12 cellular contexts compared by ENCODE assay signal in genomic region chr3:133042778-133043177, GRCh38. TPM values are rescaled to one million over a fixed set of nuclear protein-coding genes. Genes with fewer than 3 reads are reported as not detected.
DNase-seq lines count a peak whose midpoint lies in the region; ATAC-seq and TF ChIP-seq lines count a peak whose summit lies in the region.
"Had no signal": no experiment of that assay in that cellular context is flagged by ENCODE, and none has a peak within 500 bp of the region (broad histone marks: within the 10 kb centered on the region; RNA-seq: fewer than 3 reads in every experiment).

No MANE protein-coding gene starts in this region.

- H3K4me2 ChIP-seq in IMR-90 (ENCODE audit: low read depth, low read length), result no peak overlapping the region
- H3K4me2 ChIP-seq in mesenchymal stem cell (ENCODE audit: low read length, poor library complexity, severe bottlenecking), result no peak overlapping the region

- no peaks in the 10 kb centered on the region for H4K20me1 ChIP-seq in IMR-90 (ENCODE audit: insufficient read depth, low read length)

- H2BK120ac ChIP-seq in IMR-90 (ENCODE audit: low read depth, low read length), result no peak overlapping the region
- no peak overlapping the region for H2BK120ac ChIP-seq in mesenchymal stem cell (ENCODE audit: low read depth, low read length)

- H2AK5ac ChIP-seq in IMR-90 (ENCODE audit: low read depth, low read length), result no peak overlapping the region
- no peak overlapping the region for H2AK5ac ChIP-seq in mesenchymal stem cell (ENCODE audit: low read length, severe bottlenecking)

- H4K91ac ChIP-seq in IMR-90 (ENCODE audit: insufficient read depth, low read depth, low read length), result no peak overlapping the region
- H4K91ac ChIP-seq in mesenchymal stem cell (ENCODE audit: low read length), result no peak overlapping the region

- peaks cover under 1% of the 10 kb centered on the region; the same call in 1 of the 2 replicates for H3K9me1 ChIP-seq in IMR-90 (ENCODE audit: insufficient read depth, low read length)

- dilution Hi-C loops in IMR-90 (cut with HindIII; ENCODE audit: low sequenced_read_pairs, unreplicated experiment), result no loop called here

- ATAC-seq in IMR-90 (ENCODE audit: low read depth) (no peak), SK-N-SH treated with all-trans-retinoic acid at 6 μM for 48 hours (peak; percentile 23), GM18907 (IDR thresholded peaks at IDR 0.05; ENCODE audit: unreplicated experiment) (no peak)

- no peak overlapping the region for H2AK9ac ChIP-seq in IMR-90 (replicated peaks; ENCODE audit: low read depth, low read length, poor library complexity)

- no TSS peak for BruUV-seq in IMR-90 (replicated peaks; lab: Mats Ljungman, UMichigan)

- H2BK15ac ChIP-seq in IMR-90 (ENCODE audit: low read depth, low read length) (no peak overlapping the region), mesenchymal stem cell (ENCODE audit: low read depth, poor library complexity, severe bottlenecking) (no peak overlapping the region)

- no peak overlapping the region for H3K23ac ChIP-seq in IMR-90 (ENCODE audit: low read depth, low read length)
- H3K23ac ChIP-seq in mesenchymal stem cell (ENCODE audit: low read length in 2 of 2), result no peak overlapping the region

- TF ChIP-seq CTCF in IMR-90 (conservative IDR thresholded peaks at IDR 0.05; ENCODE audit: low read depth, low read length), result no peak
- TF ChIP-seq CTCF in cardiac fibroblast (IDR thresholded peaks at IDR 0.05; ENCODE audit: low read depth, low read length), result no peak

- WGBS in IMR-90 (ENCODE audit: extremely low coverage in 2 of 2, insufficient read length in 1 of 2), 2 experiments, result no CpG with 5 or more reads among the region's 1 CpG
- WGBS in mesenchymal stem cell, result 91% methylated on average over 1 of the region's 1 CpG

- peaks cover 14% of the 10 kb centered on the region for H3K27me3 ChIP-seq in IMR-90 (ENCODE audit: control insufficient read depth, insufficient read depth, low read length)
- peaks cover 13 to 33% of the 10 kb centered on the region in 2 experiments for H3K27me3 ChIP-seq in mesenchymal stem cell (ENCODE audit: control insufficient read depth in 1 of 2, insufficient read depth in 1 of 2, low read length in 2 of 2)

- H3K4ac ChIP-seq in IMR-90 (ENCODE audit: low read depth, low read length) (no peak overlapping the region), mesenchymal stem cell (ENCODE audit: low read depth in 1 of 2, low read length in 2 of 2) (no peak overlapping the region)

- H4K5ac ChIP-seq in IMR-90 (ENCODE audit: low read depth, low read length), result no peak overlapping the region

- H3K9ac ChIP-seq in IMR-90 (ENCODE audit: low read depth, low read length) (no peak overlapping the region), mesenchymal stem cell (ENCODE audit: low read length) (no peak overlapping the region)

- H3K36me3 ChIP-seq in IMR-90 (ENCODE audit: control insufficient read depth, insufficient read depth, low read length) (no peaks in the 10 kb centered on the region), mesenchymal stem cell (ENCODE audit: control insufficient read depth in 1 of 2, insufficient read depth in 2 of 2, low read depth in 1 of 2, low read length in 2 of 2) (no peaks in the 10 kb centered on the region)

- H3K27ac ChIP-seq in IMR-90 (ENCODE audit: insufficient read depth, low read length) (no peak overlapping the region), mesenchymal stem cell (ENCODE audit: low read length, poor library complexity, severe bottlenecking) (no peak overlapping the region)

- H4K8ac ChIP-seq in IMR-90 (ENCODE audit: low read depth in 2 of 2, low read length in 2 of 2) (no peak overlapping the region), mesenchymal stem cell (ENCODE audit: low read length) (no peak overlapping the region)

- H3K14ac ChIP-seq in IMR-90 (replicated peaks; ENCODE audit: low read depth, low read length) (no peak overlapping the region), mesenchymal stem cell (ENCODE audit: low read length in 2 of 2) (no peak overlapping the region)

- intact Hi-C loops in IMR-90 (cut with micrococcal nuclease), result loop anchor here (5.0 kb wide), 1 partner anchor 530 kb away; the partner anchor contains the start of gene CDV3

- H2BK5ac ChIP-seq in IMR-90 (ENCODE audit: low read depth, low read length, poor library complexity, severe bottlenecking), result no peak overlapping the region
- H2BK5ac ChIP-seq in mesenchymal stem cell (ENCODE audit: low read depth, low read length, poor library complexity, severe bottlenecking), result no peak overlapping the region

- no peak overlapping the region for H3K4me3 ChIP-seq in IMR-90 (ENCODE audit: insufficient read depth, low read depth, low read length)
- H3K4me3 ChIP-seq in cardiac fibroblast (replicated peaks in 1 of 2; ENCODE audit: low read depth in 2 of 2, low read length in 2 of 2), result no peak overlapping the region
- no peak overlapping the region for H3K4me3 ChIP-seq in mesenchymal stem cell (ENCODE audit: insufficient read depth in 1 of 2, low read depth in 1 of 2, low read length in 2 of 2)

- no peak overlapping the region for H2BK12ac ChIP-seq in mesenchymal stem cell (ENCODE audit: low read length in 2 of 2)

- no peak overlapping the region for H2BK20ac ChIP-seq in IMR-90 (ENCODE audit: low read depth, low read length)

- H3K79me1 ChIP-seq in IMR-90 (ENCODE audit: low read depth in 1 of 2, low read length in 2 of 2) (no peaks in the 10 kb centered on the region), mesenchymal stem cell (replicated peaks; ENCODE audit: low read length, poor library complexity, severe bottlenecking) (no peaks in the 10 kb centered on the region)

- TF ChIP-seq RAD21 in IMR-90 (IDR thresholded peaks at IDR 0.05; ENCODE audit: low read length), result no peak

- H3K18ac ChIP-seq in IMR-90 (ENCODE audit: low read depth, low read length) (no peak overlapping the region), mesenchymal stem cell (ENCODE audit: low read depth in 1 of 2, low read length in 2 of 2) (no peak overlapping the region)

- no peak for TF ChIP-seq POLR2A in IMR-90 (IDR thresholded peaks at IDR 0.05; ENCODE audit: low read depth, low read length)

- no peak overlapping the region for H3K56ac ChIP-seq in IMR-90 (ENCODE audit: extremely low read depth, insufficient read depth, low read length)

- H2AFZ ChIP-seq in IMR-90 (replicated peaks; ENCODE audit: low read length, poor library complexity), result no peak overlapping the region
- H2AFZ ChIP-seq in mesenchymal stem cell (ENCODE audit: low read depth, low read length), result no peak overlapping the region

- CTCF ChIA-PET in IMR-90 (lab: Yijun Ruan, JAX), result interaction anchor here (1.2 to 2.1 kb wide), 3 partner anchors 312 to 380 kb away, joined by 4 to 6 read pairs (median 5); no protein-coding TSS in a partner anchor

- DNase-seq in IMR-90 (peak; percentile 8), cardiac fibroblast (ENCODE audit: low read depth in 2 of 2) (peak; percentile 15 to 18), left kidney (ENCODE audit: low read depth, low spot score) (peak; percentile 24), mesenchymal stem cell (no peak), NK-92 (lab: John Stamatoyannopoulos, UW; ENCODE audit: unreplicated experiment) (no peak)
- DNase-seq in activated CD4-positive, alpha-beta T cell treated with anti-CD3 and anti-CD28 coated beads, Interleukin-2, amount 50 U/mL, for 4 hours, result no peak
- DNase-seq: AML-193; CD4-positive, CD25-positive, alpha-beta regulatory T cell; NCI-H1930; NCI-H526 treated with DMSO at 0.1 percent for 48 hours had no signal

- no peaks in the 10 kb centered on the region for H3K9me3 ChIP-seq in IMR-90 (ENCODE audit: control insufficient read depth, insufficient read depth, low read length)
- no peaks in the 10 kb centered on the region for H3K9me3 ChIP-seq in mesenchymal stem cell (ENCODE audit: control insufficient read depth, low read length)

- in situ Hi-C loops in IMR-90 (cut with MboI; ENCODE audit: low sequenced_read_pairs), result loop anchor here (5.0 to 25.0 kb wide), 3 partner anchors 305 to 382 kb away; no protein-coding TSS in a partner anchor

- no peaks in the 10 kb centered on the region for H3K4me1 ChIP-seq in IMR-90 (ENCODE audit: control insufficient read depth, insufficient read depth, low read length)
- peaks cover 5% of the 10 kb centered on the region for H3K4me1 ChIP-seq in mesenchymal stem cell (ENCODE audit: control insufficient read depth, insufficient read depth, low read depth, low read length)

- POLR2A ChIA-PET in IMR-90 (lab: Charles Lee; ENCODE audit: unreplicated experiment), result no interaction called here

TF ChIP-seq in IMR-90, 13 proteins besides CTCF, POLR2A, EP300 and RAD21 (continues in another document):
- TF ChIP-seq MAZ (IDR thresholded peaks at IDR 0.05; ENCODE audit: borderline replicate concordance, low read depth, low read length) (no peak), SMC3 (IDR thresholded peaks at IDR 0.05; ENCODE audit: low read depth, low read length) (no peak), CHD1 (IDR thresholded peaks at IDR 0.05; ENCODE audit: low read depth, low read length) (no peak), USF2 (IDR thresholded peaks at IDR 0.05; ENCODE audit: low read depth, low read length) (no peak)

TF ChIP-seq in SK-N-SH treated with all-trans-retinoic acid at 6 μM for 48 hours, 23 proteins besides CTCF, POLR2A, EP300 and RAD21:
- TF ChIP-seq ISL1 (CRISPR knock-in tag; IDR thresholded peaks at IDR 0.05), result peak; percentile 22; the same call in 1 of the 2 replicates
- no peak for TF ChIP-seq OSR1 (CRISPR knock-in tag; IDR thresholded peaks at IDR 0.05)

RNA-seq across cellular contexts. Expression of gene TMEM108, which starts 4.6 kb away (rescaled TPM):
- 0.18 and 0.28 TPM in 2 replicates for total RNA-seq in IMR-90 (2012; rRNA removed)
- 2.2 and 2.7 TPM in 2 replicates for polyA plus RNA-seq in IMR-90 (2012; rRNA removed)
- polyA plus RNA-seq in IMR-90 (2012; cell fraction: cytosol; rRNA removed), result 1.7 and 2.6 TPM in 2 replicates
- 1.3 and 1.6 TPM in 2 replicates for polyA plus RNA-seq in IMR-90 (2012; cell fraction: nucleus; rRNA removed; ENCODE audit: low replicate concordance)
- polyA plus RNA-seq in mesenchymal stem cell (2013, experiment 1 of 2), result 0.15 TPM
- 0.07 TPM for polyA plus RNA-seq in mesenchymal stem cell (2013, experiment 2 of 2)
- total RNA-seq: CD4-positive, CD25-positive, alpha-beta regulatory T cell had no signal

Comparison
In these comparisons a context has a peak if more than half of its experiments do, and no peak if none do; other contexts are left out.
1. DNase-seq: peak in IMR-90 (single experiment), cardiac fibroblast (2 of 2) and left kidney (single experiment); none in mesenchymal stem cell (single experiment), activated CD4-positive, alpha-beta T cell treated with anti-CD3 and anti-CD28 coated beads, Interleukin-2, amount 50 U/mL, for 4 hours (0 of 2) and NK-92 (single experiment).